In genomic region chr15:74785716-74786032, GRCh38 we compare ENCODE assay signal across 9 cellular contexts. TPM values are rescaled to one million over a fixed set of nuclear protein-coding genes. Genes with fewer than 3 reads are reported as not detected.
DNase-seq lines count a peak whose midpoint lies in the region; ATAC-seq and TF ChIP-seq lines count a peak whose summit lies in the region.
"Had no signal": no experiment of that assay in that cellular context is flagged by ENCODE, and none has a peak within 500 bp of the region (broad histone marks: within the 10 kb centered on the region; RNA-seq: fewer than 3 reads in every experiment).

No MANE protein-coding gene starts in this region.

- TF ChIP-seq POLR2A in gastroesophageal sphincter (IDR thresholded peaks at IDR 0.05) (no peak), stomach (IDR thresholded peaks at IDR 0.05) (no peak)

- H3K36me3 ChIP-seq in gastroesophageal sphincter (no peaks in the 10 kb centered on the region), stomach (no peaks in the 10 kb centered on the region)

- H3K4me1 Mint-ChIP-seq in activated CD4-positive, alpha-beta T cell treated with anti-CD3 and anti-CD28 coated beads, Interleukin-2, amount 10 ng/mL, durations not matched to agents 24 days and 14 days, result peaks cover 62% of the 10 kb centered on the region
- peaks cover 48% of the 10 kb centered on the region for H3K4me1 Mint-ChIP-seq in T-helper 1 cell treated with Interleukin-12 subunit alpha and Interleukin-12 subunit beta and Interleukin-4 antibody, amounts not matched to agents 30 μg/mL and 1 μg/mL, for 36 hours (ENCODE audit: low read depth)

- DNase-seq in activated CD4-positive, alpha-beta T cell treated with anti-CD3 and anti-CD28 coated beads, Interleukin-2, amount 10 ng/mL, durations not matched to agents 24 days and 14 days, result peak; percentile 88
- no peak for DNase-seq in activated CD4-positive, alpha-beta T cell treated with anti-CD3 and anti-CD28 coated beads for 4 hours
- DNase-seq in stomach, result no peak
- DNase-seq in islet precursor cell, result no peak
- no peak for DNase-seq in COLO829 (ENCODE audit: low spot score)
- no peak for DNase-seq in sciatic nerve (ENCODE audit: low spot score)

- TF ChIP-seq EP300 in gastroesophageal sphincter (IDR thresholded peaks at IDR 0.05) (no peak), stomach (IDR thresholded peaks at IDR 0.05) (no peak)

- 80 to 81% methylated on average over 1 to 2 of the region's 4 CpGs for WGBS in gastroesophageal sphincter (ENCODE audit: low coverage in 1 of 2), 2 donors
- 57 to 73% (median 65%) methylated on average over 4 of the region's 4 CpGs for WGBS in stomach, 5 donors

- H3K27me3 Mint-ChIP-seq in activated CD4-positive, alpha-beta T cell treated with anti-CD3 and anti-CD28 coated beads, Interleukin-2, amount 10 ng/mL, durations not matched to agents 24 days and 14 days, result no peaks in the 10 kb centered on the region
- H3K27me3 Mint-ChIP-seq in T-helper 1 cell treated with Interleukin-12 subunit alpha and Interleukin-12 subunit beta and Interleukin-4 antibody, amounts not matched to agents 30 μg/mL and 1 μg/mL, for 36 hours (ENCODE audit: low read depth), result no peaks in the 10 kb centered on the region

- no peaks in the 10 kb centered on the region for H3K27me3 ChIP-seq in gastroesophageal sphincter
- no peaks in the 10 kb centered on the region for H3K27me3 ChIP-seq in stomach

- peaks cover 64% of the 10 kb centered on the region for H3K36me3 Mint-ChIP-seq in activated CD4-positive, alpha-beta T cell treated with anti-CD3 and anti-CD28 coated beads, Interleukin-2, amount 10 ng/mL, durations not matched to agents 24 days and 14 days (ENCODE audit: low read depth)
- H3K36me3 Mint-ChIP-seq in T-helper 1 cell treated with Interleukin-12 subunit alpha and Interleukin-12 subunit beta and Interleukin-4 antibody, amounts not matched to agents 30 μg/mL and 1 μg/mL, for 36 hours (ENCODE audit: low read depth), result peaks cover 65% of the 10 kb centered on the region

- intact Hi-C loops in activated CD4-positive, alpha-beta T cell treated with anti-CD3 and anti-CD28 coated beads, Interleukin-2, amount 10 ng/mL, durations not matched to agents 24 days and 14 days (cut with micrococcal nuclease), result loop anchor here (2.0 to 10.0 kb wide), 8 partner anchors 15 to 839 kb away; partner anchors contain the start of genes C15orf39, COX5A, RPP25 and SIN3A
- intact Hi-C loops in stomach (cut with DNase I; ENCODE audit: low total_unique reads), result no loop called here
- intact Hi-C loops in sciatic nerve (cut with DNase I), result no loop called here

- ATAC-seq in gastroesophageal sphincter (no peak), sciatic nerve (no peak)

- H3K9me3 Mint-ChIP-seq in activated CD4-positive, alpha-beta T cell treated with anti-CD3 and anti-CD28 coated beads, Interleukin-2, amount 10 ng/mL, durations not matched to agents 24 days and 14 days, result no peaks in the 10 kb centered on the region
- no peaks in the 10 kb centered on the region for H3K9me3 Mint-ChIP-seq in T-helper 1 cell treated with Interleukin-12 subunit alpha and Interleukin-12 subunit beta and Interleukin-4 antibody, amounts not matched to agents 30 μg/mL and 1 μg/mL, for 36 hours

- H3K9me3 ChIP-seq in gastroesophageal sphincter, result no peaks in the 10 kb centered on the region
- H3K9me3 ChIP-seq in stomach, result no peaks in the 10 kb centered on the region

- peak overlapping the region; percentile 96 for H3K4me3 Mint-ChIP-seq in activated CD4-positive, alpha-beta T cell treated with anti-CD3 and anti-CD28 coated beads, Interleukin-2, amount 10 ng/mL, durations not matched to agents 24 days and 14 days
- H3K4me3 Mint-ChIP-seq in T-helper 1 cell treated with Interleukin-12 subunit alpha and Interleukin-12 subunit beta and Interleukin-4 antibody, amounts not matched to agents 30 μg/mL and 1 μg/mL, for 36 hours, result peak overlapping the region; percentile 93

- H3K4me1 ChIP-seq in gastroesophageal sphincter (peaks cover 0 to 94% (median 73%) of the 10 kb centered on the region in 3 donors), stomach (peaks cover 85 to 94% (median 93%) of the 10 kb centered on the region in 4 donors)

- no peak overlapping the region for H3K4me3 ChIP-seq in gastroesophageal sphincter
- peak overlapping the region in 2 of 4 donors; percentile 3 to 18 for H3K4me3 ChIP-seq in stomach

- H3K27ac ChIP-seq in gastroesophageal sphincter, result peak overlapping the region in 3 of 4 donors; percentile 22 to 89 (median 87)
- peak overlapping the region; percentile 35 to 95 (median 89) for H3K27ac ChIP-seq in stomach

- H3K27ac Mint-ChIP-seq in activated CD4-positive, alpha-beta T cell treated with anti-CD3 and anti-CD28 coated beads, Interleukin-2, amount 10 ng/mL, durations not matched to agents 24 days and 14 days, result peak overlapping the region; percentile 98
- H3K27ac Mint-ChIP-seq in T-helper 1 cell treated with Interleukin-12 subunit alpha and Interleukin-12 subunit beta and Interleukin-4 antibody, amounts not matched to agents 30 μg/mL and 1 μg/mL, for 36 hours, result peak overlapping the region; percentile 99

- TF ChIP-seq CTCF in gastroesophageal sphincter (IDR thresholded peaks at IDR 0.05), result no peak
- TF ChIP-seq CTCF in stomach (IDR thresholded peaks at IDR 0.05), result no peak

RNA-seq across cellular contexts. Expression of gene CSK, which starts 3.8 kb away (rescaled TPM):
- total RNA-seq in activated CD4-positive, alpha-beta T cell treated with anti-CD3 and anti-CD28 coated beads, Interleukin-2, amount 10 ng/mL, durations not matched to agents 24 days and 14 days, result 332 and 340 TPM in 2 replicates
- total RNA-seq in gastroesophageal sphincter, result 10 to 100 TPM in 3 of 4 donors, 1 to 10 TPM in 1; 8.4 to 23.1 (median 18.2) TPM
- 10 to 100 TPM; 15.2 to 61.0 (median 20.7) TPM for total RNA-seq in stomach
- 10 to 100 TPM; 21.8 to 33.4 (median 26.2) TPM for polyA plus RNA-seq in stomach
- total RNA-seq in sciatic nerve, result 43.7 TPM

RNA-seq across cellular contexts. Expression of gene LMAN1L, which starts 27.0 kb away (rescaled TPM):
- total RNA-seq in activated CD4-positive, alpha-beta T cell treated with anti-CD3 and anti-CD28 coated beads, Interleukin-2, amount 10 ng/mL, durations not matched to agents 24 days and 14 days, result 0.33 and 0.36 TPM in 2 replicates
- total RNA-seq in gastroesophageal sphincter, result under 1 TPM in 1 of 4 donors, not detected in 3; 0.27 TPM
- 10 to 100 TPM in 1 of 5 donors, 1 to 10 TPM in 1, not detected in 3; 5.9 to 83.5 TPM for total RNA-seq in stomach
- polyA plus RNA-seq in stomach, result not detected
- not detected for total RNA-seq in sciatic nerve
- total RNA-seq: myocyte had no signal

RNA-seq across cellular contexts. Expression of gene CYP1A2, which starts 37.0 kb away (rescaled TPM):
- not detected in 2 replicates for total RNA-seq in activated CD4-positive, alpha-beta T cell treated with anti-CD3 and anti-CD28 coated beads, Interleukin-2, amount 10 ng/mL, durations not matched to agents 24 days and 14 days
- total RNA-seq in gastroesophageal sphincter, result not detected
- total RNA-seq in stomach, result not detected
- not detected for polyA plus RNA-seq in stomach
- total RNA-seq in sciatic nerve, result not detected
- total RNA-seq: myocyte had no signal

RNA-seq across cellular contexts. Expression of gene CPLX3, which starts 40.8 kb away (rescaled TPM):
- total RNA-seq in activated CD4-positive, alpha-beta T cell treated with anti-CD3 and anti-CD28 coated beads, Interleukin-2, amount 10 ng/mL, durations not matched to agents 24 days and 14 days, result 0.09 TPM in 2 replicates
- total RNA-seq in gastroesophageal sphincter, result not detected
- total RNA-seq in stomach, result 10 to 100 TPM in 2 of 5 donors, not detected in 3; 37.5 to 57.8 TPM
- 1 to 10 TPM in 1 of 3 donors, under 1 TPM in 1, not detected in 1; 0.61 to 1.4 TPM for polyA plus RNA-seq in stomach
- total RNA-seq in sciatic nerve, result not detected
- total RNA-seq: myocyte had no signal

RNA-seq across cellular contexts. Expression of gene ULK3, which starts 57.3 kb away (rescaled TPM):
- total RNA-seq in activated CD4-positive, alpha-beta T cell treated with anti-CD3 and anti-CD28 coated beads, Interleukin-2, amount 10 ng/mL, durations not matched to agents 24 days and 14 days, result 52.6 and 57.3 TPM in 2 replicates
- 10 to 100 TPM; 26.4 to 51.8 (median 32.7) TPM for total RNA-seq in gastroesophageal sphincter
- total RNA-seq in stomach, result 100 to 1,000 TPM in 2 of 5 donors, 10 to 100 TPM in 3; 25.0 to 251 (median 50.7) TPM
- polyA plus RNA-seq in stomach, result 10 to 100 TPM; 19.4 to 42.4 (median 24.0) TPM
- total RNA-seq in sciatic nerve, result 26.5 TPM
